In the genomic region with DNA sequence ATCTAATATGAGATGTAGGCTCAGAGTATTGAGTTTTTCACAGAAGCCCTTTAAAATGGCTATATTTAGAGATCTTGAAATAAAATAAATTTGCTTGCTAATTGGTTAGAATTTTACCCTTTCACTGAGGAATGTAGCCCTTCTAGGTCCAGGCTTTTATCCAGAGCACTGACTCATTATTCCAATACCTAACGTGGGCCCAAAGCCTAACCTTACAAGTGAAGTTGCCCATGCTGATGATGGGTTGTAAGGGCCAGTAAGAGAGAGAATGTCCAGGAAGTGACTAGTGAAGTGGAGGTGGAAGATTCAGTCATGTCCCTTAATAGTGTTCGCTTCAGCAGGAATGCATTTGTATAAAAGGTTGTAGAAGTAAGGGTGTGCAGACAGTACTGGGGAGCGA, we compare ENCODE assay signal across 12 cellular contexts.
"Had no signal": no experiment of that assay in that cellular context is flagged by ENCODE, and none has a peak within 500 bp of the region (broad histone marks: within the 10 kb centered on the region; RNA-seq: fewer than 3 reads in every experiment).

No MANE protein-coding gene starts in this region.

- DNase-seq: activated CD4-positive, alpha-beta T cell treated with anti-CD3 and anti-CD28 coated beads, Interleukin-2, amount 50 U/mL, for 48 hours; activated effector memory CD4-positive, alpha-beta T cell treated with Interleukin-2 at 50 U/mL for 16 hours; activated T-cell treated with anti-CD3 and anti-CD28 coated beads, Interleukin-2, amount 50 U/mL, for 1 hour; brain microvascular endothelial cell; effector CD8-positive, alpha-beta T cell; mammary epithelial cell; stimulated activated CD4-positive, alpha-beta T cell treated with anti-CD3 and anti-CD28 coated beads, Interleukin-12 subunit alpha, Interleukin-12 subunit beta, amount 100 ng/mL, for 4 hours had no signal

- H3K4me3 Mint-ChIP-seq: stimulated activated effector memory CD8-positive, alpha-beta T cell treated with anti-CD3 and anti-CD28 coated beads, Interleukin-12 subunit alpha, Interleukin-12 subunit beta, amount 100 ng/mL, for 72 hours had no signal

- H3K27ac Mint-ChIP-seq: stimulated activated effector memory CD8-positive, alpha-beta T cell treated with anti-CD3 and anti-CD28 coated beads, Interleukin-12 subunit alpha, Interleukin-12 subunit beta, amount 100 ng/mL, for 72 hours had no signal

- ATAC-seq: activated naive CD4-positive, alpha-beta T cell treated with anti-CD3 and anti-CD28 coated beads, Interleukin-2, amount 50 U/mL, for 72 hours; left lobe of liver; stimulated activated effector memory CD8-positive, alpha-beta T cell treated with anti-CD3 and anti-CD28 coated beads, Interleukin-12 subunit alpha, Interleukin-12 subunit beta, amount 100 ng/mL, for 72 hours had no signal

- H3K36me3 ChIP-seq: brain microvascular endothelial cell had no signal

- H3K27ac ChIP-seq: brain microvascular endothelial cell, epithelial cell of prostate, VCaP had no signal

- H3K27me3 ChIP-seq: brain microvascular endothelial cell had no signal
